1 cellular context compared by ENCODE assay signal in genomic region chr7:8515786-8516185, GRCh38.
TF ChIP-seq lines count a peak whose summit lies in the region.

No MANE protein-coding gene starts in this region.

TF ChIP-seq in SK-N-SH treated with all-trans-retinoic acid at 6 μM for 48 hours, 23 proteins besides CTCF, POLR2A, EP300 and RAD21 (continued from another document):
- TF ChIP-seq, protein P1, sequence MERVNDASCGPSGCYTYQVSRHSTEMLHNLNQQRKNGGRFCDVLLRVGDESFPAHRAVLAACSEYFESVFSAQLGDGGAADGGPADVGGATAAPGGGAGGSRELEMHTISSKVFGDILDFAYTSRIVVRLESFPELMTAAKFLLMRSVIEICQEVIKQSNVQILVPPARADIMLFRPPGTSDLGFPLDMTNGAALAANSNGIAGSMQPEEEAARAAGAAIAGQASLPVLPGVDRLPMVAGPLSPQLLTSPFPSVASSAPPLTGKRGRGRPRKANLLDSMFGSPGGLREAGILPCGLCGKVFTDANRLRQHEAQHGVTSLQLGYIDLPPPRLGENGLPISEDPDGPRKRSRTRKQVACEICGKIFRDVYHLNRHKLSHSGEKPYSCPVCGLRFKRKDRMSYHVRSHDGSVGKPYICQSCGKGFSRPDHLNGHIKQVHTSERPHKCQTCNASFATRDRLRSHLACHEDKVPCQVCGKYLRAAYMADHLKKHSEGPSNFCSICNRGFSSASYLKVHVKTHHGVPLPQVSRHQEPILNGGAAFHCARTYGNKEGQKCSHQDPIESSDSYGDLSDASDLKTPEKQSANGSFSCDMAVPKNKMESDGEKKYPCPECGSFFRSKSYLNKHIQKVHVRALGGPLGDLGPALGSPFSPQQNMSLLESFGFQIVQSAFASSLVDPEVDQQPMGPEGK (CRISPR knock-in tag; IDR thresholded peaks at IDR 0.05; ENCODE audit: borderline replicate concordance), result no peak
